18 cellular contexts compared by ENCODE assay signal in genomic region chr3:189708375-189708774, GRCh38.
DNase-seq lines count a peak whose midpoint lies in the region; ATAC-seq, FAIRE-seq and TF ChIP-seq lines count a peak whose summit lies in the region.
"Had no signal": no experiment of that assay in that cellular context is flagged by ENCODE, and none has a peak within 500 bp of the region (broad histone marks: within the 10 kb centered on the region; RNA-seq: fewer than 3 reads in every experiment).

No MANE protein-coding gene starts in this region.

- H3K4me2 ChIP-seq in Loucy (ENCODE audit: low read depth, low read length, poor library complexity, severe bottlenecking), result no peak overlapping the region
- peak overlapping the region; percentile 12 for H3K4me2 ChIP-seq in SU-DHL-6 (ENCODE audit: low read depth, low read length, poor library complexity, severe bottlenecking)
- H3K4me2 ChIP-seq in osteoblast (ENCODE audit: insufficient read depth, low read length), result no peak overlapping the region
- H3K4me2 ChIP-seq: SK-N-SH had no signal

- H3K9me2 ChIP-seq in Loucy (replicated peaks; ENCODE audit: low read depth, low read length) (no peaks in the 10 kb centered on the region), SU-DHL-6 (replicated peaks; ENCODE audit: insufficient read depth, low read length) (no peaks in the 10 kb centered on the region)
- H3K9me2 ChIP-seq: SK-N-SH had no signal

- H3K79me2 ChIP-seq in Loucy (ENCODE audit: insufficient read depth, low read length) (no peaks in the 10 kb centered on the region), SU-DHL-6 (ENCODE audit: insufficient read depth, low read length) (no peaks in the 10 kb centered on the region), osteoblast (ENCODE audit: insufficient read depth, low read length) (no peaks in the 10 kb centered on the region)

- intact Hi-C loops in left colon (cut with DNase I, micrococcal nuclease), result no loop called here
- intact Hi-C loops in breast epithelium (cut with DNase I; ENCODE audit: low total_unique reads), result no loop called here

- no peaks in the 10 kb centered on the region for H3K36me3 ChIP-seq in Loucy (ENCODE audit: insufficient read depth, low read length)
- no peaks in the 10 kb centered on the region for H3K36me3 ChIP-seq in SU-DHL-6 (ENCODE audit: low read length)
- no peaks in the 10 kb centered on the region for H3K36me3 ChIP-seq in osteoblast (ENCODE audit: insufficient read depth, low read length)
- H3K36me3 ChIP-seq in breast epithelium, result no peaks in the 10 kb centered on the region
- H3K36me3 ChIP-seq: Peyer's patch had no signal

- no peak for ATAC-seq in left colon

- no peak overlapping the region for H3K9ac ChIP-seq in Loucy (ENCODE audit: low read depth, low read length, poor library complexity, severe bottlenecking)
- no peak overlapping the region for H3K9ac ChIP-seq in SU-DHL-6 (ENCODE audit: low read length)
- H3K9ac ChIP-seq: SK-N-SH had no signal

- peaks cover 3% of the 10 kb centered on the region for H3K4me1 ChIP-seq in Loucy (ENCODE audit: insufficient read depth, low read length, poor library complexity, severe bottlenecking)
- peaks cover 18% of the 10 kb centered on the region for H3K4me1 ChIP-seq in osteoblast (ENCODE audit: insufficient read depth, low read length)
- no peaks in the 10 kb centered on the region for H3K4me1 ChIP-seq in breast epithelium
- H3K4me1 ChIP-seq: Peyer's patch had no signal

- FAIRE-seq in GM12891 (lab: Jason Lieb, UNC), result peak; percentile 57

- H3K27me3 ChIP-seq in Loucy (ENCODE audit: insufficient read depth, low read length, poor library complexity, severe bottlenecking), result no peaks in the 10 kb centered on the region
- H3K27me3 ChIP-seq in SU-DHL-6 (ENCODE audit: low read length), result no peaks in the 10 kb centered on the region
- no peaks in the 10 kb centered on the region for H3K27me3 ChIP-seq in osteoblast (ENCODE audit: insufficient read depth, low read length)
- H3K27me3 ChIP-seq in breast epithelium, result no peaks in the 10 kb centered on the region
- H3K27me3 ChIP-seq: Peyer's patch had no signal

- DNase-seq in GM12891 (ENCODE audit: insufficient read length, low spot score) (no peak), osteoblast (ENCODE audit: insufficient read length, low spot score, missing footprints) (no peak), left colon (no peak), RPMI8226 (no peak), NCI-H345 treated with DMSO at 0.1 percent for 48 hours (lab: John Stamatoyannopoulos, UW; ENCODE audit: unreplicated experiment) (no peak), breast epithelium (ENCODE audit: low spot score in 2 of 2) (no peak)
- DNase-seq: DMS53, Kasumi-1, NCI-H1417, NCI-H1694, NCI-H2029 treated with DMSO at 0.1 percent for 48 hours, NCI-H526 treated with DMSO at 0.1 percent for 48 hours, Peyer's patch, SIG-M5, SK-N-SH had no signal

- no peaks in the 10 kb centered on the region for H3F3A ChIP-seq in Loucy (ENCODE audit: low read depth)
- H3F3A ChIP-seq in SU-DHL-6 (ENCODE audit: insufficient read depth), result no peaks in the 10 kb centered on the region

- TF ChIP-seq CTCF in Loucy (conservative IDR thresholded peaks at IDR 0.05; ENCODE audit: low read length), result no peak
- TF ChIP-seq CTCF in SU-DHL-6 (IDR thresholded peaks at IDR 0.05; ENCODE audit: insufficient read depth, low read length, poor library complexity, severe bottlenecking), result no peak
- TF ChIP-seq CTCF in osteoblast (IDR thresholded peaks at IDR 0.05; ENCODE audit: extremely low read depth, low read depth, low read length), result no peak
- no peak for TF ChIP-seq CTCF in breast epithelium (IDR thresholded peaks at IDR 0.05)

- H3K9me3 ChIP-seq in Loucy (ENCODE audit: insufficient read depth, low read depth, low read length) (no peaks in the 10 kb centered on the region), SU-DHL-6 (ENCODE audit: insufficient read depth, low read length) (no peaks in the 10 kb centered on the region), osteoblast (ENCODE audit: low read depth, low read length) (no peaks in the 10 kb centered on the region), breast epithelium (no peaks in the 10 kb centered on the region)
- H3K9me3 ChIP-seq: Peyer's patch, SK-N-SH had no signal

- H2AFZ ChIP-seq in Loucy (ENCODE audit: low read length) (peak overlapping the region; percentile 13; the same call in 1 of the 2 replicates), SU-DHL-6 (ENCODE audit: low read depth, low read length, severe bottlenecking) (no peak overlapping the region), osteoblast (ENCODE audit: low read length) (peak overlapping the region; percentile 37)

- TF ChIP-seq POLR2A in GM12891 (IDR thresholded peaks at IDR 0.05; ENCODE audit: low read depth, low read length) (no peak), breast epithelium (IDR thresholded peaks at IDR 0.05) (no peak)

- H4K20me1 ChIP-seq in Loucy (ENCODE audit: insufficient read depth, low read length, poor library complexity, severe bottlenecking) (no peaks in the 10 kb centered on the region), SU-DHL-6 (ENCODE audit: low read depth, low read length) (no peaks in the 10 kb centered on the region), osteoblast (ENCODE audit: insufficient read depth, low read length) (no peaks in the 10 kb centered on the region)

- H3K4me3 ChIP-seq in Loucy (ENCODE audit: low read length, poor library complexity, severe bottlenecking), result no peak overlapping the region
- H3K4me3 ChIP-seq in SU-DHL-6 (ENCODE audit: insufficient read depth, low read length, poor library complexity, severe bottlenecking), result no peak overlapping the region
- no peak overlapping the region for H3K4me3 ChIP-seq in osteoblast (ENCODE audit: insufficient read depth, low read length)
- H3K4me3 ChIP-seq in breast epithelium, result no peak overlapping the region
- H3K4me3 ChIP-seq: Peyer's patch had no signal

- H3K27ac ChIP-seq in SU-DHL-6 (ENCODE audit: low read depth, low read length) (no peak overlapping the region), osteoblast (ENCODE audit: low read depth, low read length) (no peak overlapping the region), breast epithelium (no peak overlapping the region)
- H3K27ac ChIP-seq: HL-60, Peyer's patch had no signal

TF ChIP-seq in GM12891, 5 proteins besides CTCF, POLR2A, EP300 and RAD21:
- no peak for TF ChIP-seq TAF1 (IDR thresholded peaks at IDR 0.05; ENCODE audit: low read depth, low read length)
- TF ChIP-seq SPI1 (IDR thresholded peaks at IDR 0.05; ENCODE audit: low read depth, low read length), result no peak
- TF ChIP-seq PAX5 (IDR thresholded peaks at IDR 0.05; ENCODE audit: insufficient read depth, low read length, severe bottlenecking), result no peak
- TF ChIP-seq POLR2AphosphoS5 (IDR thresholded peaks at IDR 0.05; ENCODE audit: low read depth, low read length), result no peak
- no peak for TF ChIP-seq POU2F2 (IDR thresholded peaks at IDR 0.05; ENCODE audit: low read depth, low read length)
